22 cellular contexts compared by ENCODE assay signal in the genomic region with DNA sequence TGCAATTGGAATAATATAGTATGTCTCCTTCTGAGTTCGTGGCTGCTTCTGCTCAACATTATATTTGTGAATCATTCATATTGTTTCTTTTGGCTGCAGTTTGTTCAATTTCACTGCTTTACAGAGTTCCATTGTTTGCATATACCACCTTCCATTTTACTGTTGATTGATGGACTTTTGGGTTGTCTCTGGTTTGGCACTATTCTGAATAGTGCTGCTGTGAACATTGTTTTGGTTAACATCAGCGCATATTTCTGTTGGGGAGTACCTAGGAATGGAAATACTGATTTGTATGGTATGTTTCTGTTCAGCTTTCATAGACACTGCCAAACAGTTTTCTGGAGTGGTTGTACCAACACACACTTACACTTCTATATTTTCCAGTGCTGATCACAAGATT. TPM values are rescaled to one million over a fixed set of nuclear protein-coding genes. Genes with fewer than 3 reads are reported as not detected.
A peak's percentile ranks its signal among the peaks of the same experiment; 100 is the strongest.
DNase-seq lines count a peak whose midpoint lies in the region; ATAC-seq and TF ChIP-seq lines count a peak whose summit lies in the region.
"Had no signal": no experiment of that assay in that cellular context is flagged by ENCODE, and none has a peak within 500 bp of the region (broad histone marks: within the 10 kb centered on the region; RNA-seq: fewer than 3 reads in every experiment).

No MANE protein-coding gene starts in this region.

- 96% methylated on average over 2 of the region's 2 CpGs for WGBS in thyroid gland, 2 donors

- no peak for ATAC-seq in activated T-cell treated with anti-CD3 and anti-CD28 coated beads, Interleukin-2, amount 50 U/mL, for 72 hours (replicated peaks in 1 of 2)
- ATAC-seq: A549 had no signal

- no peak overlapping the region for H3K27ac Mint-ChIP-seq in activated T-cell treated with anti-CD3 and anti-CD28 coated beads, Interleukin-2, amount 50 U/mL, for 72 hours
- H3K27ac Mint-ChIP-seq: CD4-positive, alpha-beta T cell had no signal

- no peak overlapping the region for H3K4me3 ChIP-seq in HEK293 (ENCODE audit: low read depth, low read length)
- H3K4me3 ChIP-seq in astrocyte of the cerebellum (ENCODE audit: low read depth, low read length): no peak overlapping the region
- H3K4me3 ChIP-seq in fibroblast of mammary gland (ENCODE audit: control insufficient read depth, low read depth, low read length): no peak overlapping the region
- no peak overlapping the region for H3K4me3 ChIP-seq in thyroid gland (replicated peaks in 1 of 3)
- H3K4me3 ChIP-seq: A549; BLaER1 treated with 17β-estradiol and CSF1 and Interleukin-3, amounts not matched to agents 10 nM and 100 nM; HAP-1 had no signal

- in situ Hi-C loops in astrocyte of the cerebellum (cut with HindIII; ENCODE audit: low sequenced_read_pairs): no loop called here

- peaks cover 0 to 3% of the 10 kb centered on the region in 2 donors for H3K9me3 Mint-ChIP-seq in activated T-cell treated with anti-CD3 and anti-CD28 coated beads, Interleukin-2, amount 50 U/mL, for 72 hours
- H3K9me3 Mint-ChIP-seq: CD4-positive, alpha-beta T cell had no signal

- TF ChIP-seq CTCF in HEK293 (tag by site-specific recombination; IDR thresholded peaks at IDR 0.05) (no peak), astrocyte of the cerebellum (IDR thresholded peaks at IDR 0.05; ENCODE audit: low read depth, low read length, missing control alignments) (no peak), fibroblast of mammary gland (conservative IDR thresholded peaks at IDR 0.05; ENCODE audit: control insufficient read depth, insufficient read depth, low read depth, low read length) (no peak), thyroid gland (IDR thresholded peaks at IDR 0.05) (no peak)

- no peaks in the 10 kb centered on the region; the same call in 1 of the 2 replicates for H3K4me1 ChIP-seq in HEK293 (ENCODE audit: control insufficient read depth, insufficient read depth, low read length)
- H3K4me1 ChIP-seq in thyroid gland: peaks cover 42 to 51% of the 10 kb centered on the region in 2 donors
- H3K4me1 ChIP-seq: A549, BE2C, HAP-1 had no signal

- DNase-seq in astrocyte of the cerebellum (ENCODE audit: low read depth) (peak; percentile 59), fibroblast of mammary gland (ENCODE audit: low read depth) (peak; percentile 28), thyroid gland (no peak), NCI-H69 (lab: John Stamatoyannopoulos, UW) (no peak)
- no peak for DNase-seq in activated T-cell treated with anti-CD3 and anti-CD28 coated beads, Interleukin-2, amount 50 U/mL, for 72 hours
- no peak for DNase-seq in stimulated activated CD4-positive, alpha-beta T cell treated with anti-CD3 and anti-CD28 coated beads, Interleukin-4, amount 100 ng/mL, for 4 hours
- DNase-seq: 8988T; ACHN; AML-193; BE2C; CD4-positive, alpha-beta T cell; CD8-positive, alpha-beta memory T cell; DMS 273 treated with DMSO at 0.1 percent for 48 hours; DMS79 treated with DMSO at 0.1 percent for 48 hours; GF-D8; GOT3 had no signal

- intact Hi-C loops in thyroid gland (cut with DNase I): no loop called here

- POLR2A ChIA-PET in HEK293 (lab: Yijun Ruan, JAX): no interaction called here

- no peak overlapping the region for H3K27ac ChIP-seq in HEK293 (ENCODE audit: extremely low read depth, low read depth, low read length)
- H3K27ac ChIP-seq in thyroid gland: peak overlapping the region in 2 of 3 donors; percentile 12 to 41
- H3K27ac ChIP-seq: A549; BLaER1 treated with 17β-estradiol and CSF1 and Interleukin-3, amounts not matched to agents 10 nM and 100 nM had no signal

- no peak overlapping the region for H3K4me3 Mint-ChIP-seq in activated T-cell treated with anti-CD3 and anti-CD28 coated beads, Interleukin-2, amount 50 U/mL, for 72 hours
- H3K4me3 Mint-ChIP-seq: CD14-positive monocyte; CD4-positive, alpha-beta T cell had no signal

- H3K36me3 ChIP-seq in HEK293 (ENCODE audit: control insufficient read depth in 2 of 2, insufficient read depth in 1 of 2, low read length in 2 of 2): no peaks in the 10 kb centered on the region
- H3K36me3 ChIP-seq in thyroid gland: no peaks in the 10 kb centered on the region
- H3K36me3 ChIP-seq: BE2C, HAP-1 had no signal

- no peaks in the 10 kb centered on the region for H3K27me3 ChIP-seq in thyroid gland
- H3K27me3 ChIP-seq: BE2C; BLaER1 treated with 17β-estradiol and CSF1 and Interleukin-3, amounts not matched to agents 10 nM and 100 nM had no signal

- H3K36me3 Mint-ChIP-seq in activated T-cell treated with anti-CD3 and anti-CD28 coated beads, Interleukin-2, amount 50 U/mL, for 72 hours (ENCODE audit: insufficient read depth in 2 of 2): no peaks in the 10 kb centered on the region
- H3K36me3 Mint-ChIP-seq: CD14-positive monocyte had no signal

- no peaks in the 10 kb centered on the region for H3K4me1 Mint-ChIP-seq in activated T-cell treated with anti-CD3 and anti-CD28 coated beads, Interleukin-2, amount 50 U/mL, for 72 hours (ENCODE audit: low read depth)
- H3K4me1 Mint-ChIP-seq: CD14-positive monocyte had no signal

- CTCF ChIA-PET in HEK293 (lab: Yijun Ruan, JAX): no interaction called here

- H3K27me3 Mint-ChIP-seq in activated T-cell treated with anti-CD3 and anti-CD28 coated beads, Interleukin-2, amount 50 U/mL, for 72 hours (ENCODE audit: low read depth): peaks cover 13% of the 10 kb centered on the region
- H3K27me3 Mint-ChIP-seq: CD4-positive, alpha-beta T cell had no signal

- no peak for TF ChIP-seq POLR2A in thyroid gland (IDR thresholded peaks at IDR 0.05)

- H3K9me3 ChIP-seq in HEK293 (ENCODE audit: control insufficient read depth, insufficient read depth, low read depth, low read length): no peaks in the 10 kb centered on the region
- no peaks in the 10 kb centered on the region for H3K9me3 ChIP-seq in thyroid gland
- H3K9me3 ChIP-seq: BE2C had no signal

TF ChIP-seq in HEK293, 187 proteins besides CTCF, POLR2A, EP300 and RAD21:
- TF ChIP-seq ZBTB17 (tag by site-specific recombination; IDR thresholded peaks at IDR 0.05) (no peak), ZNF221 (tag by site-specific recombination; IDR thresholded peaks at IDR 0.05; ENCODE audit: borderline replicate concordance) (no peak), SETDB1 (IDR thresholded peaks at IDR 0.05; ENCODE audit: insufficient read length, low read length) (peak; percentile 63)
TF ChIP-seq in HEK293: peak in this region for 1.

RNA-seq across cellular contexts. Expression of a gene that starts 46.9 kb away (rescaled TPM):
- 10 to 100 TPM; 73.4 to 91.2 (median 81.4) TPM for total RNA-seq in thyroid gland
- 1 to 10 TPM; 1.6 to 3.7 TPM for total RNA-seq in activated T-cell treated with anti-CD3 and anti-CD28 coated beads, Interleukin-2, amount 50 U/mL, for 72 hours
- total RNA-seq: G401 had no signal

Comparison
In these comparisons a context has a peak if more than half of its experiments do, and no peak if none do; other contexts are left out.
1. DNase-seq: peak in astrocyte of the cerebellum (single experiment) and fibroblast of mammary gland (single experiment); none in thyroid gland (0 of 2), activated T-cell treated with anti-CD3 and anti-CD28 coated beads, Interleukin-2, amount 50 U/mL, for 72 hours (0 of 2), NCI-H69 (single experiment) and stimulated activated CD4-positive, alpha-beta T cell treated with anti-CD3 and anti-CD28 coated beads, Interleukin-4, amount 100 ng/mL, for 4 hours (0 of 2).
2. RNA of a gene that starts 46.9 kb away (total RNA-seq): 73.4 to 91.2 TPM in thyroid gland; 1.6 to 3.7 TPM in activated T-cell treated with anti-CD3 and anti-CD28 coated beads, Interleukin-2, amount 50 U/mL, for 72 hours; every median in the first group is over 10 times any median in the second.